In genomic region chr1:247331172-247331525, GRCh38 we compare ENCODE assay signal across 8 cellular contexts. TPM values are rescaled to one million over a fixed set of nuclear protein-coding genes. Genes with fewer than 3 reads are reported as not detected.
DNase-seq lines count a peak whose midpoint lies in the region; ATAC-seq, FAIRE-seq and TF ChIP-seq lines count a peak whose summit lies in the region.

No MANE protein-coding gene starts in this region.

- H3K9me3 Mint-ChIP-seq in activated T-helper 2 cell treated with anti-CD3 and anti-CD28 coated beads, Interferon-gamma antibody, Interleukin-2, Interleukin-4, amounts not matched to agents 10 μg/mL and 5 μg/mL and 100 μg/mL, durations not matched to agents 14 hours and 24 hours and 36 hours = no peaks in the 10 kb centered on the region
- H3K9me3 Mint-ChIP-seq in nephron = no peaks in the 10 kb centered on the region

- H3K27ac Mint-ChIP-seq in activated T-helper 2 cell treated with anti-CD3 and anti-CD28 coated beads, Interferon-gamma antibody, Interleukin-2, Interleukin-4, amounts not matched to agents 10 μg/mL and 5 μg/mL and 100 μg/mL, durations not matched to agents 14 hours and 24 hours and 36 hours = peak overlapping the region; percentile 91
- peak overlapping the region; percentile 64 to 98 (median 90) for H3K27ac Mint-ChIP-seq in nephron

- H3K4me1 ChIP-seq in HUES48 (ENCODE audit: control insufficient read depth, insufficient read depth, low read length) = peaks cover 37% of the 10 kb centered on the region
- peaks cover 30% of the 10 kb centered on the region for H3K4me1 ChIP-seq in stomach smooth muscle (ENCODE audit: control insufficient read depth, insufficient read depth, low read length)

- H3K27me3 ChIP-seq in HUES48 (ENCODE audit: control insufficient read depth, insufficient read depth, low read length) (no peaks in the 10 kb centered on the region), stomach smooth muscle (ENCODE audit: control insufficient read depth in 1 of 2, insufficient read depth in 2 of 2, low read length in 2 of 2) (no peaks in the 10 kb centered on the region)

- no peak for FAIRE-seq in RCC 7860 (lab: Jason Lieb, UNC)

- peaks cover 43% of the 10 kb centered on the region for H3K36me3 Mint-ChIP-seq in activated T-helper 2 cell treated with anti-CD3 and anti-CD28 coated beads, Interferon-gamma antibody, Interleukin-2, Interleukin-4, amounts not matched to agents 10 μg/mL and 5 μg/mL and 100 μg/mL, durations not matched to agents 14 hours and 24 hours and 36 hours (ENCODE audit: low read depth)
- peaks cover 29% of the 10 kb centered on the region for H3K36me3 Mint-ChIP-seq in nephron (ENCODE audit: low read depth)

- H3K36me3 ChIP-seq in HUES48 (ENCODE audit: control insufficient read depth, insufficient read depth, low read length) (peaks cover 51% of the 10 kb centered on the region), stomach smooth muscle (ENCODE audit: control insufficient read depth in 2 of 2, insufficient read depth in 2 of 2, low read length in 2 of 2) (peaks cover 18 to 19% of the 10 kb centered on the region in 2 donors)

- ATAC-seq in GM21515 (IDR thresholded peaks at IDR 0.05; ENCODE audit: unreplicated experiment) = peak; percentile 67

- H3K4me1 Mint-ChIP-seq in activated T-helper 2 cell treated with anti-CD3 and anti-CD28 coated beads, Interferon-gamma antibody, Interleukin-2, Interleukin-4, amounts not matched to agents 10 μg/mL and 5 μg/mL and 100 μg/mL, durations not matched to agents 14 hours and 24 hours and 36 hours (ENCODE audit: low read depth) = peaks cover 29% of the 10 kb centered on the region
- H3K4me1 Mint-ChIP-seq in nephron = peaks cover 42% of the 10 kb centered on the region

- peak overlapping the region; percentile 90 for H3K4me3 Mint-ChIP-seq in activated T-helper 2 cell treated with anti-CD3 and anti-CD28 coated beads, Interferon-gamma antibody, Interleukin-2, Interleukin-4, amounts not matched to agents 10 μg/mL and 5 μg/mL and 100 μg/mL, durations not matched to agents 14 hours and 24 hours and 36 hours (ENCODE audit: low read depth)
- peak overlapping the region; percentile 97 to 98 (median 97) for H3K4me3 Mint-ChIP-seq in nephron

- TF ChIP-seq CTCF in nephron (IDR thresholded peaks at IDR 0.05; ENCODE audit: unreplicated experiment in 3 of 3) = no peak

- no peaks in the 10 kb centered on the region for H3K9me3 ChIP-seq in HUES48 (ENCODE audit: control insufficient read depth, insufficient read depth, low read length)
- H3K9me3 ChIP-seq in stomach smooth muscle (ENCODE audit: control insufficient read depth in 2 of 2, low read length in 2 of 2) = no peaks in the 10 kb centered on the region

- intact Hi-C loops in activated T-helper 2 cell treated with anti-CD3 and anti-CD28 coated beads, Interferon-gamma antibody, Interleukin-2, Interleukin-4, amounts not matched to agents 10 μg/mL and 5 μg/mL and 100 μg/mL, durations not matched to agents 14 hours and 24 hours and 36 hours (cut with micrococcal nuclease) = loop anchor here (1.0 to 10.0 kb wide), 7 partner anchors 8 to 398 kb away; partner anchors contain the start of genes ZNF669 and ZNF670

- H3K27me3 Mint-ChIP-seq in activated T-helper 2 cell treated with anti-CD3 and anti-CD28 coated beads, Interferon-gamma antibody, Interleukin-2, Interleukin-4, amounts not matched to agents 10 μg/mL and 5 μg/mL and 100 μg/mL, durations not matched to agents 14 hours and 24 hours and 36 hours (ENCODE audit: low read depth) = no peaks in the 10 kb centered on the region
- no peaks in the 10 kb centered on the region for H3K27me3 Mint-ChIP-seq in nephron (ENCODE audit: low read depth)

- DNase-seq in DMS 273 treated with DMSO at 0.1 percent for 48 hours (lab: John Stamatoyannopoulos, UW) (peak; percentile 13), RCC 7860 (ENCODE audit: low spot score) (peak; percentile 65), fibroblast of peridontal ligament (ENCODE audit: extremely low read depth) (peak; percentile 66)
- DNase-seq in activated T-helper 2 cell treated with anti-CD3 and anti-CD28 coated beads, Interferon-gamma antibody, Interleukin-2, Interleukin-4, amounts not matched to agents 10 μg/mL and 5 μg/mL and 100 μg/mL, durations not matched to agents 14 hours and 24 hours and 36 hours (ENCODE audit: low spot score) = peak; percentile 69

- H3K9ac ChIP-seq in HUES48 (ENCODE audit: low read depth, low read length) (peak overlapping the region; percentile 88), stomach smooth muscle (ENCODE audit: low read length in 2 of 2) (peak overlapping the region; percentile 87 to 91)

- H3K27ac ChIP-seq in HUES48 (ENCODE audit: low read depth, low read length) = peak overlapping the region; percentile 88
- H3K27ac ChIP-seq in stomach smooth muscle (ENCODE audit: low read length) = peak overlapping the region; percentile 77

- peak overlapping the region; percentile 97 for H3K4me3 ChIP-seq in HUES48 (ENCODE audit: low read depth, low read length)
- peak overlapping the region; percentile 59 to 86 for H3K4me3 ChIP-seq in stomach smooth muscle (ENCODE audit: low read length in 2 of 2)

RNA-seq across cellular contexts. Expression of gene ZNF496, which starts 0.5 kb away (rescaled TPM):
- total RNA-seq in activated T-helper 2 cell treated with anti-CD3 and anti-CD28 coated beads, Interferon-gamma antibody, Interleukin-2, Interleukin-4, amounts not matched to agents 10 μg/mL and 5 μg/mL and 100 μg/mL, durations not matched to agents 14 hours and 24 hours and 36 hours = 19.2 and 19.4 TPM in 2 replicates

Comparison
In these comparisons a context has a peak if more than half of its experiments do, and no peak if none do; other contexts are left out.
1. Peak in every context shown above with its lines: DNase-seq, ATAC-seq, H3K4me3 ChIP-seq and H3K27ac ChIP-seq.
2. DNase-seq: peak in every context shown above with its lines; median percentile 69 in activated T-helper 2 cell treated with anti-CD3 and anti-CD28 coated beads, Interferon-gamma antibody, Interleukin-2, Interleukin-4, amounts not matched to agents 10 μg/mL and 5 μg/mL and 100 μg/mL, durations not matched to agents 14 hours and 24 hours and 36 hours; 66 in fibroblast of peridontal ligament; 65 in RCC 7860; 13 in DMS 273 treated with DMSO at 0.1 percent for 48 hours.